ENCODE assay signal across 8 cellular contexts in genomic region chr13:28658796-28659610, GRCh38. TPM values are rescaled to one million over a fixed set of nuclear protein-coding genes. Genes with fewer than 3 reads are reported as not detected.
DNase-seq lines count a peak whose midpoint lies in the region; ATAC-seq and TF ChIP-seq lines count a peak whose summit lies in the region.

Gene POMP, plus strand, starts transcription at chr13:28659130. Its CDS starts 55 bp downstream, at chr13:28659185.

- H3K4me1 ChIP-seq in CD8-positive, alpha-beta T cell (ENCODE audit: insufficient read depth, low read length): peaks cover 33% of the 10 kb centered on the region
- peaks cover 17% of the 10 kb centered on the region for H3K4me1 ChIP-seq in effector memory CD4-positive, alpha-beta T cell (ENCODE audit: control insufficient read depth, insufficient read depth, low read length, poor library complexity, severe bottlenecking)

- peak within 1 kb of the TSS; percentile 85 for H3K27ac ChIP-seq in CD8-positive, alpha-beta T cell (ENCODE audit: low read depth, low read length)
- peak within 1 kb of the TSS; percentile 94 for H3K27ac ChIP-seq in effector memory CD4-positive, alpha-beta T cell (ENCODE audit: insufficient read depth, low read length, poor library complexity, severe bottlenecking)

- H3K36me3 ChIP-seq in CD8-positive, alpha-beta T cell (ENCODE audit: insufficient read depth, low read length): peaks cover 12% of the 10 kb centered on the region
- H3K36me3 ChIP-seq in effector memory CD4-positive, alpha-beta T cell (ENCODE audit: control insufficient read depth, insufficient read depth, low read length): peaks cover 9% of the 10 kb centered on the region

- intact Hi-C loops in CD8-positive, alpha-beta T cell (cut with DNase I, micrococcal nuclease): loop anchor here (1.0 to 5.0 kb wide), 9 partner anchors 59 to 1407 kb away; partner anchors contain the start of genes MTIF3 (in 2 of the 2), RPL21 (in 2 of the 2), LNX2 (in 1 of the 2) and PAN3 (in 1 of the 2)

- POLR2A ChIA-PET in CD8-positive, alpha-beta T cell (lab: Charles Lee): interaction anchor here (0.6 to 2.7 kb wide), 9 partner anchors 8 to 1958 kb away, joined by 3 to 18 read pairs (median 4); partner anchors contain the start of genes PAN3, SLC46A3 and USPL1
- POLR2A ChIA-PET in activated CD8-positive, alpha-beta memory T cell treated with anti-CD3 and anti-CD28 coated beads for 36 hours (lab: Charles Lee): interaction anchor here (0.6 to 1.3 kb wide), 4 partner anchors 11 to 166 kb away, joined by 3 to 4 read pairs (median 4); partner anchors contain the start of gene SLC46A3

- TF ChIP-seq CTCF in CD8-positive, alpha-beta T cell (IDR thresholded peaks at IDR 0.05): no peak

- no peaks in the 10 kb centered on the region for H3K27me3 ChIP-seq in CD8-positive, alpha-beta T cell (ENCODE audit: insufficient read depth, low read length)
- H3K27me3 ChIP-seq in effector memory CD4-positive, alpha-beta T cell (replicated peaks; ENCODE audit: control insufficient read depth, insufficient read depth, low read length, poor library complexity, severe bottlenecking): no peaks in the 10 kb centered on the region

- H3K4me3 Mint-ChIP-seq in CD8-positive, alpha-beta T cell: peak within 1 kb of the TSS; percentile 98

- no peaks in the 10 kb centered on the region for H3K9me3 ChIP-seq in CD8-positive, alpha-beta T cell (ENCODE audit: low read length)
- no peaks in the 10 kb centered on the region for H3K9me3 ChIP-seq in effector memory CD4-positive, alpha-beta T cell (ENCODE audit: control insufficient read depth, low read length)

- H3K4me3 ChIP-seq in CD8-positive, alpha-beta T cell (ENCODE audit: low read depth, low read length): peak within 1 kb of the TSS; percentile 73
- H3K4me3 ChIP-seq in effector memory CD4-positive, alpha-beta T cell (ENCODE audit: insufficient read depth, low read depth, low read length, poor library complexity, severe bottlenecking): peak within 1 kb of the TSS; percentile 92

- DNase-seq in CD8-positive, alpha-beta T cell: peak; percentile 79 to 95 (median 93)
- peak; percentile 83 for DNase-seq in NK-92 treated with Interleukin-12 subunit alpha and Interleukin-12 subunit beta, amount 100 ng/mL, for 24 hours (lab: John Stamatoyannopoulos, UW)
- DNase-seq in effector memory CD4-positive, alpha-beta T cell: peak; percentile 87 to 89 (median 87)
- DNase-seq in lung microvascular endothelial cell (ENCODE audit: low read depth in 2 of 2): peak; percentile 91 to 99
- DNase-seq in stimulated activated CD4-positive, alpha-beta T cell treated with anti-CD3 and anti-CD28 coated beads, TNF-alpha, amount 100 ng/mL, for 48 hours (ENCODE audit: low read depth in 3 of 3): peak; percentile 86 to 88 (median 88)

- no peaks in the 10 kb centered on the region for H3K27me3 Mint-ChIP-seq in CD8-positive, alpha-beta T cell (ENCODE audit: low read depth)

- H3K4me1 Mint-ChIP-seq in CD8-positive, alpha-beta T cell (ENCODE audit: low read depth): peaks cover 62% of the 10 kb centered on the region

- CTCF ChIA-PET in CD8-positive, alpha-beta T cell (lab: Charles Lee): interaction anchor here (2.0 kb wide), 1 partner anchor 22 kb away, joined by 6 read pairs; no protein-coding TSS in a partner anchor
- CTCF ChIA-PET in activated CD8-positive, alpha-beta memory T cell treated with anti-CD3 and anti-CD28 coated beads for 36 hours (lab: Charles Lee): no interaction called here

- H3K9me3 Mint-ChIP-seq in CD8-positive, alpha-beta T cell: no peaks in the 10 kb centered on the region

- peak within 1 kb of the TSS; percentile 99 for H3K27ac Mint-ChIP-seq in CD8-positive, alpha-beta T cell

- peak; percentile 77 for ATAC-seq in CD8-positive, alpha-beta T cell
- ATAC-seq in GM19397 (IDR thresholded peaks at IDR 0.05; ENCODE audit: unreplicated experiment) (peak; percentile 88), HG03565 (IDR thresholded peaks at IDR 0.05; ENCODE audit: unreplicated experiment) (peak; percentile 79)

- H3K36me3 Mint-ChIP-seq in CD8-positive, alpha-beta T cell: peaks cover 48% of the 10 kb centered on the region

RNA-seq across cellular contexts. Expression of gene POMP, which starts in this region (rescaled TPM):
- 10 to 100 TPM; 34.7 to 38.0 TPM for total RNA-seq in CD8-positive, alpha-beta T cell
- total RNA-seq in activated CD8-positive, alpha-beta memory T cell treated with anti-CD3 and anti-CD28 coated beads for 36 hours: 100 to 1,000 TPM; 124 to 127 TPM
- total RNA-seq in lung microvascular endothelial cell: 63.7 and 95.7 TPM in 2 replicates

Comparison
In these comparisons a context has a peak if more than half of its experiments do, and no peak if none do; other contexts are left out.
1. Peak in every context shown above with its lines: DNase-seq, ATAC-seq, H3K4me3 ChIP-seq and H3K27ac ChIP-seq.